Comparison of ENCODE assay signal across 1 cellular context in genomic region chr7:6589829-6590644, GRCh38.
TF ChIP-seq lines count a peak whose summit lies in the region.

TSS of gene INTS15 (plus strand) at chr7:6590021. CDS start at chr7:6590284, 263 bp downstream.

TF ChIP-seq in GM12878, 131 proteins besides CTCF, POLR2A, EP300 and RAD21 (continued from another document and continues in another):
- TF ChIP-seq NFYA (IDR thresholded peaks at IDR 0.05; ENCODE audit: borderline replicate concordance, low read depth, low read length) (no peak), ZNF24 (IDR thresholded peaks at IDR 0.05) (no peak; the same call in 1 of the 2 replicates), EZH2 (IDR thresholded peaks at IDR 0.05; ENCODE audit: borderline replicate concordance, control insufficient read depth, low read depth, low read length) (no peak), BMI1 (IDR thresholded peaks at IDR 0.05; ENCODE audit: borderline replicate concordance) (no peak), ETV6 (conservative IDR thresholded peaks at IDR 0.05 in 1 of 2, IDR thresholded peaks at IDR 0.05 in 1 of 2; ENCODE audit: borderline replicate concordance in 1 of 2, low read depth in 1 of 2) (no peak), HDAC6 (IDR thresholded peaks at IDR 0.05; ENCODE audit: unreplicated experiment) (no peak), CHD1 (IDR thresholded peaks at IDR 0.05; ENCODE audit: low read depth, low read length) (no peak), NFXL1 (IDR thresholded peaks at IDR 0.05; ENCODE audit: borderline replicate concordance) (no peak; the same call in 1 of the 2 replicates), KAT2A (conservative IDR thresholded peaks at IDR 0.05; ENCODE audit: control insufficient read depth, low read depth, low read length) (no peak), SMAD5 (IDR thresholded peaks at IDR 0.05; ENCODE audit: low read depth) (no peak), STAT1 (conservative IDR thresholded peaks at IDR 0.05) (no peak), ZBED1 (IDR thresholded peaks at IDR 0.05; ENCODE audit: borderline replicate concordance) (no peak), GABPA (IDR thresholded peaks at IDR 0.05; ENCODE audit: low read depth) (0 out of 2 replicates have a peak, but pooled peaks have one; percentile 23), HDAC2 (IDR thresholded peaks at IDR 0.05) (no peak), GATAD2B (conservative IDR thresholded peaks at IDR 0.05; ENCODE audit: low read depth) (peak; percentile 99), MTA3 (IDR thresholded peaks at IDR 0.05; ENCODE audit: borderline replicate concordance, low read length) (no peak), ZZZ3 (IDR thresholded peaks at IDR 0.05; ENCODE audit: control insufficient read depth, insufficient read length, low read depth) (no peak), NR2F1 (conservative IDR thresholded peaks at IDR 0.05) (peak; percentile 87; the same call in 1 of the 2 replicates), NR2C1 (IDR thresholded peaks at IDR 0.05) (peak; percentile 63), ZNF622 (IDR thresholded peaks at IDR 0.05) (no peak), MYC (IDR thresholded peaks at IDR 0.05; ENCODE audit: insufficient read depth, insufficient read length, insufficient replicate concordance, low read length, severe bottlenecking) (no peak), MEF2B (IDR thresholded peaks at IDR 0.05; ENCODE audit: partially characterized antibody, poor library complexity, severe bottlenecking) (no peak), ZBTB33 (IDR thresholded peaks at IDR 0.05) (no peak; the same call in 1 of the 2 replicates), WRNIP1 (IDR thresholded peaks at IDR 0.05; ENCODE audit: borderline replicate concordance, low read depth, low read length) (no peak), SPI1 (IDR thresholded peaks at IDR 0.05; ENCODE audit: borderline replicate concordance, insufficient read depth, low read depth, low read length) (peak; percentile 36; the same call in 1 of the 2 replicates), RELA (IDR thresholded peaks at IDR 0.05; ENCODE audit: borderline replicate concordance, partially characterized antibody) (peak; percentile 68), CBX5 (IDR thresholded peaks at IDR 0.05; ENCODE audit: low read depth) (no peak), ZNF274 (IDR thresholded peaks at IDR 0.05; ENCODE audit: insufficient read depth, insufficient read length) (no peak), SUPT20H (IDR thresholded peaks at IDR 0.05; ENCODE audit: borderline replicate concordance, control insufficient read depth, low read depth, low read length) (no peak), MYB (IDR thresholded peaks at IDR 0.05; ENCODE audit: borderline replicate concordance, low read depth, low read length) (no peak), SP1 (IDR thresholded peaks at IDR 0.05; ENCODE audit: low read depth, low read length) (peak; percentile 59), RB1 (IDR thresholded peaks at IDR 0.05; ENCODE audit: borderline replicate concordance) (peak; percentile 92; the same call in 1 of the 2 replicates), ATF2 (IDR thresholded peaks at IDR 0.05; ENCODE audit: low read length) (no peak)
- TF ChIP-seq, protein P1, sequence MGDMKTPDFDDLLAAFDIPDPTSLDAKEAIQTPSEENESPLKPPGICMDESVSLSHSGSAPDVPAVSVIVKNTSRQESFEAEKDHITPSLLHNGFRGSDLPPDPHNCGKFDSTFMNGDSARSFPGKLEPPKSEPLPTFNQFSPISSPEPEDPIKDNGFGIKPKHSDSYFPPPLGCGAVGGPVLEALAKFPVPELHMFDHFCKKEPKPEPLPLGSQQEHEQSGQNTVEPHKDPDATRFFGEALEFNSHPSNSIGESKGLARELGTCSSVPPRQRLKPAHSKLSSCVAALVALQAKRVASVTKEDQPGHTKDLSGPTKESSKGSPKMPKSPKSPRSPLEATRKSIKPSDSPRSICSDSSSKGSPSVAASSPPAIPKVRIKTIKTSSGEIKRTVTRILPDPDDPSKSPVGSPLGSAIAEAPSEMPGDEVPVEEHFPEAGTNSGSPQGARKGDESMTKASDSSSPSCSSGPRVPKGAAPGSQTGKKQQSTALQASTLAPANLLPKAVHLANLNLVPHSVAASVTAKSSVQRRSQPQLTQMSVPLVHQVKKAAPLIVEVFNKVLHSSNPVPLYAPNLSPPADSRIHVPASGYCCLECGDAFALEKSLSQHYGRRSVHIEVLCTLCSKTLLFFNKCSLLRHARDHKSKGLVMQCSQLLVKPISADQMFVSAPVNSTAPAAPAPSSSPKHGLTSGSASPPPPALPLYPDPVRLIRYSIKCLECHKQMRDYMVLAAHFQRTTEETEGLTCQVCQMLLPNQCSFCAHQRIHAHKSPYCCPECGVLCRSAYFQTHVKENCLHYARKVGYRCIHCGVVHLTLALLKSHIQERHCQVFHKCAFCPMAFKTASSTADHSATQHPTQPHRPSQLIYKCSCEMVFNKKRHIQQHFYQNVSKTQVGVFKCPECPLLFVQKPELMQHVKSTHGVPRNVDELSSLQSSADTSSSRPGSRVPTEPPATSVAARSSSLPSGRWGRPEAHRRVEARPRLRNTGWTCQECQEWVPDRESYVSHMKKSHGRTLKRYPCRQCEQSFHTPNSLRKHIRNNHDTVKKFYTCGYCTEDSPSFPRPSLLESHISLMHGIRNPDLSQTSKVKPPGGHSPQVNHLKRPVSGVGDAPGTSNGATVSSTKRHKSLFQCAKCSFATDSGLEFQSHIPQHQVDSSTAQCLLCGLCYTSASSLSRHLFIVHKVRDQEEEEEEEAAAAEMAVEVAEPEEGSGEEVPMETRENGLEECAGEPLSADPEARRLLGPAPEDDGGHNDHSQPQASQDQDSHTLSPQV (IDR thresholded peaks at IDR 0.05) = peak; percentile 76; the same call in 1 of the 2 replicates
- TF ChIP-seq, protein P2, sequence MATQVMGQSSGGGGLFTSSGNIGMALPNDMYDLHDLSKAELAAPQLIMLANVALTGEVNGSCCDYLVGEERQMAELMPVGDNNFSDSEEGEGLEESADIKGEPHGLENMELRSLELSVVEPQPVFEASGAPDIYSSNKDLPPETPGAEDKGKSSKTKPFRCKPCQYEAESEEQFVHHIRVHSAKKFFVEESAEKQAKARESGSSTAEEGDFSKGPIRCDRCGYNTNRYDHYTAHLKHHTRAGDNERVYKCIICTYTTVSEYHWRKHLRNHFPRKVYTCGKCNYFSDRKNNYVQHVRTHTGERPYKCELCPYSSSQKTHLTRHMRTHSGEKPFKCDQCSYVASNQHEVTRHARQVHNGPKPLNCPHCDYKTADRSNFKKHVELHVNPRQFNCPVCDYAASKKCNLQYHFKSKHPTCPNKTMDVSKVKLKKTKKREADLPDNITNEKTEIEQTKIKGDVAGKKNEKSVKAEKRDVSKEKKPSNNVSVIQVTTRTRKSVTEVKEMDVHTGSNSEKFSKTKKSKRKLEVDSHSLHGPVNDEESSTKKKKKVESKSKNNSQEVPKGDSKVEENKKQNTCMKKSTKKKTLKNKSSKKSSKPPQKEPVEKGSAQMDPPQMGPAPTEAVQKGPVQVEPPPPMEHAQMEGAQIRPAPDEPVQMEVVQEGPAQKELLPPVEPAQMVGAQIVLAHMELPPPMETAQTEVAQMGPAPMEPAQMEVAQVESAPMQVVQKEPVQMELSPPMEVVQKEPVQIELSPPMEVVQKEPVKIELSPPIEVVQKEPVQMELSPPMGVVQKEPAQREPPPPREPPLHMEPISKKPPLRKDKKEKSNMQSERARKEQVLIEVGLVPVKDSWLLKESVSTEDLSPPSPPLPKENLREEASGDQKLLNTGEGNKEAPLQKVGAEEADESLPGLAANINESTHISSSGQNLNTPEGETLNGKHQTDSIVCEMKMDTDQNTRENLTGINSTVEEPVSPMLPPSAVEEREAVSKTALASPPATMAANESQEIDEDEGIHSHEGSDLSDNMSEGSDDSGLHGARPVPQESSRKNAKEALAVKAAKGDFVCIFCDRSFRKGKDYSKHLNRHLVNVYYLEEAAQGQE (IDR thresholded peaks at IDR 0.05; ENCODE audit: low read depth, low read length) = 0 out of 2 replicates have a peak, but pooled peaks have one; percentile 24
- TF ChIP-seq, protein P3, sequence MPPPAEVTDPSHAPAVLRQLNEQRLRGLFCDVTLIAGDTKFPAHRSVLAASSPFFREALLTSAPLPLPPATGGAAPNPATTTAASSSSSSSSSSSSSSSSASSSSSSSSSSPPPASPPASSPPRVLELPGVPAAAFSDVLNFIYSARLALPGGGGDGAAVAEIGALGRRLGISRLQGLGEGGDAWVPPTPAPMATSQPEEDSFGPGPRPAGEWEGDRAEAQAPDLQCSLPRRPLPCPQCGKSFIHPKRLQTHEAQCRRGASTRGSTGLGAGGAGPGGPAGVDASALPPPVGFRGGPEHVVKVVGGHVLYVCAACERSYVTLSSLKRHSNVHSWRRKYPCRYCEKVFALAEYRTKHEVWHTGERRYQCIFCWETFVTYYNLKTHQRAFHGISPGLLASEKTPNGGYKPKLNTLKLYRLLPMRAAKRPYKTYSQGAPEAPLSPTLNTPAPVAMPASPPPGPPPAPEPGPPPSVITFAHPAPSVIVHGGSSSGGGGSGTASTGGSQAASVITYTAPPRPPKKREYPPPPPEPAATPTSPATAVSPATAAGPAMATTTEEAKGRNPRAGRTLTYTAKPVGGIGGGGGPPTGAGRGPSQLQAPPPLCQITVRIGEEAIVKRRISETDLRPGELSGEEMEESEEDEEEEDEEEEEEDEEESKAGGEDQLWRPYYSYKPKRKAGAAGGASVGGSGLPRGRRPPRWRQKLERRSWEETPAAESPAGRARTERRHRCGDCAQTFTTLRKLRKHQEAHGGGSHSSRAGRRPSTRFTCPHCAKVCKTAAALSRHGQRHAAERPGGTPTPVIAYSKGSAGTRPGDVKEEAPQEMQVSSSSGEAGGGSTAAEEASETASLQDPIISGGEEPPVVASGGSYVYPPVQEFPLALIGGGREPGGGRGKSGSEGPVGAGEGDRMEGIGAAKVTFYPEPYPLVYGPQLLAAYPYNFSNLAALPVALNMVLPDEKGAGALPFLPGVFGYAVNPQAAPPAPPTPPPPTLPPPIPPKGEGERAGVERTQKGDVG (CRISPR knock-in tag; IDR thresholded peaks at IDR 0.05) = no peak
- TF ChIP-seq, protein P4, sequence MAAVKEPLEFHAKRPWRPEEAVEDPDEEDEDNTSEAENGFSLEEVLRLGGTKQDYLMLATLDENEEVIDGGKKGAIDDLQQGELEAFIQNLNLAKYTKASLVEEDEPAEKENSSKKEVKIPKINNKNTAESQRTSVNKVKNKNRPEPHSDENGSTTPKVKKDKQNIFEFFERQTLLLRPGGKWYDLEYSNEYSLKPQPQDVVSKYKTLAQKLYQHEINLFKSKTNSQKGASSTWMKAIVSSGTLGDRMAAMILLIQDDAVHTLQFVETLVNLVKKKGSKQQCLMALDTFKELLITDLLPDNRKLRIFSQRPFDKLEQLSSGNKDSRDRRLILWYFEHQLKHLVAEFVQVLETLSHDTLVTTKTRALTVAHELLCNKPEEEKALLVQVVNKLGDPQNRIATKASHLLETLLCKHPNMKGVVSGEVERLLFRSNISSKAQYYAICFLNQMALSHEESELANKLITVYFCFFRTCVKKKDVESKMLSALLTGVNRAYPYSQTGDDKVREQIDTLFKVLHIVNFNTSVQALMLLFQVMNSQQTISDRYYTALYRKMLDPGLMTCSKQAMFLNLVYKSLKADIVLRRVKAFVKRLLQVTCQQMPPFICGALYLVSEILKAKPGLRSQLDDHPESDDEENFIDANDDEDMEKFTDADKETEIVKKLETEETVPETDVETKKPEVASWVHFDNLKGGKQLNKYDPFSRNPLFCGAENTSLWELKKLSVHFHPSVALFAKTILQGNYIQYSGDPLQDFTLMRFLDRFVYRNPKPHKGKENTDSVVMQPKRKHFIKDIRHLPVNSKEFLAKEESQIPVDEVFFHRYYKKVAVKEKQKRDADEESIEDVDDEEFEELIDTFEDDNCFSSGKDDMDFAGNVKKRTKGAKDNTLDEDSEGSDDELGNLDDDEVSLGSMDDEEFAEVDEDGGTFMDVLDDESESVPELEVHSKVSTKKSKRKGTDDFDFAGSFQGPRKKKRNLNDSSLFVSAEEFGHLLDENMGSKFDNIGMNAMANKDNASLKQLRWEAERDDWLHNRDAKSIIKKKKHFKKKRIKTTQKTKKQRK (IDR thresholded peaks at IDR 0.05; ENCODE audit: low read depth, low read length) = no peak
- TF ChIP-seq, protein P5, sequence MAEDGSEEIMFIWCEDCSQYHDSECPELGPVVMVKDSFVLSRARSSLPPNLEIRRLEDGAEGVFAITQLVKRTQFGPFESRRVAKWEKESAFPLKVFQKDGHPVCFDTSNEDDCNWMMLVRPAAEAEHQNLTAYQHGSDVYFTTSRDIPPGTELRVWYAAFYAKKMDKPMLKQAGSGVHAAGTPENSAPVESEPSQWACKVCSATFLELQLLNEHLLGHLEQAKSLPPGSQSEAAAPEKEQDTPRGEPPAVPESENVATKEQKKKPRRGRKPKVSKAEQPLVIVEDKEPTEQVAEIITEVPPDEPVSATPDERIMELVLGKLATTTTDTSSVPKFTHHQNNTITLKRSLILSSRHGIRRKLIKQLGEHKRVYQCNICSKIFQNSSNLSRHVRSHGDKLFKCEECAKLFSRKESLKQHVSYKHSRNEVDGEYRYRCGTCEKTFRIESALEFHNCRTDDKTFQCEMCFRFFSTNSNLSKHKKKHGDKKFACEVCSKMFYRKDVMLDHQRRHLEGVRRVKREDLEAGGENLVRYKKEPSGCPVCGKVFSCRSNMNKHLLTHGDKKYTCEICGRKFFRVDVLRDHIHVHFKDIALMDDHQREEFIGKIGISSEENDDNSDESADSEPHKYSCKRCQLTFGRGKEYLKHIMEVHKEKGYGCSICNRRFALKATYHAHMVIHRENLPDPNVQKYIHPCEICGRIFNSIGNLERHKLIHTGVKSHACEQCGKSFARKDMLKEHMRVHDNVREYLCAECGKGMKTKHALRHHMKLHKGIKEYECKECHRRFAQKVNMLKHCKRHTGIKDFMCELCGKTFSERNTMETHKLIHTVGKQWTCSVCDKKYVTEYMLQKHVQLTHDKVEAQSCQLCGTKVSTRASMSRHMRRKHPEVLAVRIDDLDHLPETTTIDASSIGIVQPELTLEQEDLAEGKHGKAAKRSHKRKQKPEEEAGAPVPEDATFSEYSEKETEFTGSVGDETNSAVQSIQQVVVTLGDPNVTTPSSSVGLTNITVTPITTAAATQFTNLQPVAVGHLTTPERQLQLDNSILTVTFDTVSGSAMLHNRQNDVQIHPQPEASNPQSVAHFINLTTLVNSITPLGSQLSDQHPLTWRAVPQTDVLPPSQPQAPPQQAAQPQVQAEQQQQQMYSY (CRISPR knock-in tag; IDR thresholded peaks at IDR 0.05) = no peak
